1 cellular context compared by ENCODE assay signal in the genomic region with DNA sequence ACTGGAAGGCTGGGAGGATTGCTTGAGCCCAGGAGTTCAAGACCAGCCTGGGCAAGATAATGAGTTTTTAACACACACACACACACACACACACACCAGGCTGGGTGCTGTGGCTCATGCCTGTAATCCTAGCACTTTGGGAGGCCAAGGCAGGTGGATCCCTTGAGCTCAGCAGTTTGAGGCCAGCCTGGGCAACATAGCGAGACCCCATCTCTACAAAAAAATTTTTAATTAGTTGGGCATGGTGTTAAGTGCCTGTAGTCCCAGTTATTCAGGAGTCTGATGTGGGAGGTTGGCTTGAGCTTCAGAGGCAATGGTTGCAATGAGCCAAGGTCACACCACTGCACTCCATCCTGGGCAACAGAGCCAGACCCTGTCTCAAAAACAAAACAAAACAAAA. TPM values are rescaled to one million over a fixed set of nuclear protein-coding genes. Genes with fewer than 3 reads are reported as not detected.
"Had no signal": no experiment of that assay in that cellular context is flagged by ENCODE, and none has a peak within 500 bp of the region (broad histone marks: within the 10 kb centered on the region; RNA-seq: fewer than 3 reads in every experiment).

No MANE protein-coding gene starts in this region.

RNA-seq across cellular contexts. Expression of gene WNT2B, which starts 22.7 kb away (rescaled TPM):
- total RNA-seq: RPMI7951 had no signal
